Comparison of ENCODE assay signal across 19 cellular contexts in genomic region chr12:101299346-101299745, GRCh38. TPM values are rescaled to one million over a fixed set of nuclear protein-coding genes. Genes with fewer than 3 reads are reported as not detected.
DNase-seq lines count a peak whose midpoint lies in the region; ATAC-seq and TF ChIP-seq lines count a peak whose summit lies in the region.
"Had no signal": no experiment of that assay in that cellular context is flagged by ENCODE, and none has a peak within 500 bp of the region (broad histone marks: within the 10 kb centered on the region; RNA-seq: fewer than 3 reads in every experiment).

No MANE protein-coding gene starts in this region.

- no peak for ATAC-seq in memory B cell (ENCODE audit: low read depth)
- ATAC-seq in HG03135 (IDR thresholded peaks at IDR 0.05; ENCODE audit: unreplicated experiment) = no peak
- ATAC-seq: K562, left cardiac atrium, pancreas, sciatic nerve had no signal

- H3K36me3 Mint-ChIP-seq in Calu3 (ENCODE audit: insufficient read depth, unreplicated experiment) (peaks cover 53% of the 10 kb centered on the region), memory B cell (peaks cover 41% of the 10 kb centered on the region)

- no peaks in the 10 kb centered on the region for H3K9me3 Mint-ChIP-seq in Calu3 (ENCODE audit: low read depth, unreplicated experiment)
- H3K9me3 Mint-ChIP-seq in memory B cell = no peaks in the 10 kb centered on the region
- H3K9me3 Mint-ChIP-seq: activated naive CD8-positive, alpha-beta T cell treated with anti-CD3 and anti-CD28 coated beads for 36 hours; CD4-positive, alpha-beta memory T cell; naive thymus-derived CD4-positive, alpha-beta T cell had no signal

- DNase-seq in Calu3 (no peak), PC-9 (no peak), memory B cell (ENCODE audit: low spot score in 2 of 2) (no peak), WERI-Rb-1 (no peak), COR-L47 (lab: John Stamatoyannopoulos, UW) (no peak), MG63 (no peak)
- DNase-seq: activated CD4-positive, CD25-positive, alpha-beta regulatory T cell treated with anti-CD3 and anti-CD28 coated beads, Interleukin-2, amount 50 U/mL, for 72 hours; activated naive CD8-positive, alpha-beta T cell treated with anti-CD3 and anti-CD28 coated beads for 36 hours; CD4-positive, alpha-beta memory T cell; left cardiac atrium; mesendoderm; naive thymus-derived CD4-positive, alpha-beta T cell; NCI-H446; pancreas had no signal

- H2AFZ ChIP-seq in PC-9 = no peak overlapping the region

- no peaks in the 10 kb centered on the region for H3K27me3 ChIP-seq in PC-9 (ENCODE audit: insufficient read depth, low read depth)
- no peaks in the 10 kb centered on the region for H3K27me3 ChIP-seq in WERI-Rb-1 (ENCODE audit: insufficient read depth, low read depth, severe bottlenecking)
- H3K27me3 ChIP-seq in MG63 = no peaks in the 10 kb centered on the region
- H3K27me3 ChIP-seq: pancreas had no signal

- POLR2A ChIA-PET in PC-9 (lab: Charles Lee; ENCODE audit: unreplicated experiment) = no interaction called here

- H3K4me3 ChIP-seq in PC-9 (no peak overlapping the region), WERI-Rb-1 (ENCODE audit: low read depth, low read length) (no peak overlapping the region), MG63 (no peak overlapping the region)
- H3K4me3 ChIP-seq: K562, pancreas, SK-N-MC had no signal

- H3K9me2 ChIP-seq in PC-9 (ENCODE audit: insufficient read depth) = no peaks in the 10 kb centered on the region

- TSS peak; percentile 77 for BruUV-seq in Calu3 (replicated peaks; lab: Mats Ljungman, UMichigan)
- BruUV-seq in PC-9 (replicated peaks; lab: Mats Ljungman, UMichigan) = no TSS peak

- H3K27ac Mint-ChIP-seq in Calu3 (ENCODE audit: unreplicated experiment) (peak overlapping the region; percentile 76), memory B cell (peak overlapping the region; percentile 20)
- H3K27ac Mint-ChIP-seq: activated naive CD8-positive, alpha-beta T cell treated with anti-CD3 and anti-CD28 coated beads for 36 hours had no signal

- H3K79me2 ChIP-seq in PC-9 (ENCODE audit: low read depth) = no peaks in the 10 kb centered on the region

- no peaks in the 10 kb centered on the region for H3K9me3 ChIP-seq in PC-9 (ENCODE audit: insufficient read depth, low read depth)
- no peaks in the 10 kb centered on the region for H3K9me3 ChIP-seq in WERI-Rb-1 (ENCODE audit: severe bottlenecking)
- H3K9me3 ChIP-seq in MG63 = no peaks in the 10 kb centered on the region
- H3K9me3 ChIP-seq: pancreas had no signal

- H3K4me1 Mint-ChIP-seq in Calu3 (ENCODE audit: low read depth, unreplicated experiment) (peaks cover 32% of the 10 kb centered on the region), memory B cell (no peaks in the 10 kb centered on the region)
- H3K4me1 Mint-ChIP-seq: activated naive CD8-positive, alpha-beta T cell treated with anti-CD3 and anti-CD28 coated beads for 36 hours; naive thymus-derived CD4-positive, alpha-beta T cell had no signal

- intact Hi-C loops in Calu3 (cut with micrococcal nuclease; ENCODE audit: unreplicated experiment) (no loop called here), PC-9 (cut with micrococcal nuclease; ENCODE audit: unreplicated experiment) (no loop called here)

- H3K27me3 Mint-ChIP-seq in Calu3 (ENCODE audit: unreplicated experiment) (no peaks in the 10 kb centered on the region), memory B cell (no peaks in the 10 kb centered on the region)
- H3K27me3 Mint-ChIP-seq: activated naive CD8-positive, alpha-beta T cell treated with anti-CD3 and anti-CD28 coated beads for 36 hours; CD4-positive, alpha-beta memory T cell; naive thymus-derived CD4-positive, alpha-beta T cell had no signal

- TF ChIP-seq CTCF in Calu3 (IDR thresholded peaks at IDR 0.05; ENCODE audit: unreplicated experiment) = no peak
- TF ChIP-seq CTCF in PC-9 (conservative IDR thresholded peaks at IDR 0.05) = no peak
- TF ChIP-seq CTCF in WERI-Rb-1 (IDR thresholded peaks at IDR 0.05; ENCODE audit: low read depth, low read length) = no peak

- no peak overlapping the region for H3K4me3 Mint-ChIP-seq in Calu3 (ENCODE audit: low read depth, unreplicated experiment)
- H3K4me3 Mint-ChIP-seq in memory B cell = no peak overlapping the region
- H3K4me3 Mint-ChIP-seq: activated naive CD8-positive, alpha-beta T cell treated with anti-CD3 and anti-CD28 coated beads for 36 hours; CD4-positive, alpha-beta memory T cell; naive thymus-derived CD4-positive, alpha-beta T cell had no signal

- no peaks in the 10 kb centered on the region for H3K4me1 ChIP-seq in PC-9 (replicated peaks; ENCODE audit: insufficient read depth)
- H3K4me1 ChIP-seq: pancreas had no signal

- no peaks in the 10 kb centered on the region for H3F3A ChIP-seq in PC-9 (ENCODE audit: insufficient read depth, low read depth)

- no peaks in the 10 kb centered on the region for H4K20me1 ChIP-seq in PC-9 (ENCODE audit: insufficient read depth)

- H3K27ac ChIP-seq in PC-9 (peak overlapping the region; percentile 53; the same call in 1 of the 2 replicates), cingulate gyrus (ENCODE audit: low read depth, low read length) (peak overlapping the region; percentile 67), WERI-Rb-1 (no peak overlapping the region)
- H3K27ac ChIP-seq: pancreas, SK-N-MC had no signal

- CTCF ChIA-PET in Calu3 (lab: Charles Lee) = interaction anchor here (0.6 to 1.2 kb wide), 4 partner anchors 20 to 575 kb away, joined by 3 to 4 read pairs (median 3); partner anchors contain the start of gene ARL1
- CTCF ChIA-PET in PC-9 (lab: Charles Lee) = interaction anchor here (0.5 kb wide), 1 partner anchor 85 kb away, joined by 3 read pairs; no protein-coding TSS in a partner anchor

- H3K36me3 ChIP-seq in PC-9 (ENCODE audit: low read depth) (peaks cover 4% of the 10 kb centered on the region; the same call in 1 of the 2 replicates), WERI-Rb-1 (peaks cover 37% of the 10 kb centered on the region), MG63 (peaks cover 49% of the 10 kb centered on the region)

- H3K4me2 ChIP-seq in PC-9 = no peak overlapping the region

RNA-seq across cellular contexts. Expression of gene UTP20, which starts 19.4 kb away (rescaled TPM):
- 36.6 and 42.2 TPM in 2 replicates for total RNA-seq in Calu3 (2022)
- total RNA-seq in PC-9 (2021) = 11.4 and 14.1 TPM in 2 replicates
- total RNA-seq in MG63 (2014; rRNA removed; shearing (Covaris generic); ENCODE audit: low replicate concordance) = 11.2 and 15.6 TPM in 2 replicates
